21 cellular contexts compared by ENCODE assay signal in the genomic region with DNA sequence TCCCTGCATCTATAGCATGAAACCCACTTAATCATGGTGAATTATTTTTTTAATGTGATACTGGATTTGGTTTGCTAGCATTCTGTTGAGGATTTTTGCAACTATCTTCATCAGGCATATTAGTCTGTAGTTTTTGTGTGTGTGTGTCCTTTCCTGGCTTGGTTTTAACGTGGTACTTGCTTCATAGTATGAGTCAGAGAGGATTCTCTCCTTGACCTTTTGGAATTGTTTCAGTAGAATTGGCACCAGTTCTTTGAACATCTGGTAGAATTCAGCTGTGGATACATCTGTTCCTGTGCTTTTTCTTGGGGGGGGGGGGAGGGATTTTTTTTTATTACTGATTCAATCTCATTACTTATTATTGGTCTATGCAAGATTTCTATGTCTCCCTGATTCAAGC.
"Had no signal": no experiment of that assay in that cellular context is flagged by ENCODE, and none has a peak within 500 bp of the region (broad histone marks: within the 10 kb centered on the region; RNA-seq: fewer than 3 reads in every experiment).

No MANE protein-coding gene starts in this region.

- H3K36me3 ChIP-seq: adrenal gland, cardiac muscle cell, esophagus muscularis mucosa, heart right ventricle, tibial nerve, uterus had no signal

- H3K4me3 ChIP-seq: adrenal gland, cardiac muscle cell, esophagus muscularis mucosa, heart right ventricle, lung, mucosa of descending colon, skin epidermis, tibial nerve, uterus had no signal

- DNase-seq: activated CD4-positive, alpha-beta memory T cell treated with anti-CD3 and anti-CD28 coated beads, Interleukin-2, amount 10 ng/mL, durations not matched to agents 7 days and 5 days; activated CD4-positive, alpha-beta T cell treated with anti-CD3 and anti-CD28 coated beads for 4 hours; activated effector memory CD4-positive, alpha-beta T cell treated with anti-CD3 and anti-CD28 coated beads, Interleukin-2, amount 50 U/mL, for 16 hours; activated T-cell treated with anti-CD3 and anti-CD28 coated beads, Interleukin-2, amount 50 U/mL, for 48 hours; left colon; mucosa of descending colon; naive thymus-derived CD8-positive, alpha-beta T cell; posterior cingulate gyrus; stimulated activated CD4-positive, alpha-beta T cell treated with anti-CD3 and anti-CD28 coated beads, Interleukin-15, amount 100 ng/mL, for 24 hours; stimulated activated CD4-positive, alpha-beta T cell treated with anti-CD3 and anti-CD28 coated beads, Interleukin-4, amount 100 ng/mL, for 24 hours; stimulated activated naive CD4-positive, alpha-beta T cell; substantia nigra; uterus had no signal

- H3K27ac ChIP-seq: adrenal gland, cardiac muscle cell, esophagus muscularis mucosa, heart right ventricle, skin epidermis, tibial nerve, uterus had no signal

- ATAC-seq: left colon; mucosa of descending colon; naive thymus-derived CD8-positive, alpha-beta T cell; WTC11 had no signal

- H3K27me3 ChIP-seq: cardiac muscle cell, esophagus muscularis mucosa, heart right ventricle, tibial nerve, uterus had no signal

- H3K4me1 ChIP-seq: esophagus muscularis mucosa, tibial nerve, uterus had no signal

- H3K9me3 ChIP-seq: adrenal gland, esophagus muscularis mucosa, heart right ventricle, mucosa of descending colon, uterus had no signal
